ENCODE assay signal across 1 cellular context in the genomic region with DNA sequence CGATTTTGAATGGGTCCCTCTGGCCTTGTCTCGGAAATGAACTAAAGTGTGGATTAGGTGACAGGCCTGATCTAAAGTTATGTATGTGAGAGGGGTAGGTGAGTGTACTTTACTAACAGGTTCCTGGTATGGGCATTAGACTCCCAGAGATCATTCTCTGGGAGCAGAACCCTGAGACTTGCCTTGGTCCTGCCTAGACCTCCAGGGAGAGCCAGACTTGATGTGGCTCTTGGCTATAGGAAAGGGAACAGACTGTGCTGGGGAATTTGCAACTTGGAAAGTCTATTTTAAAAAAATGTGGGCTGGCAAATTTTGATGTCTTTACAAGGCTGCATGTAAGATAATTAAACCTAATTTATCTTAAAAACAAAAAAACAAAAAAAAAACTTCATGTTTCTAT.
TF ChIP-seq lines count a peak whose summit lies in the region.

No MANE protein-coding gene starts in this region.

TF ChIP-seq in GM23338, 12 proteins besides CTCF, POLR2A, EP300 and RAD21 (continued from another document):
- TF ChIP-seq, protein P1, sequence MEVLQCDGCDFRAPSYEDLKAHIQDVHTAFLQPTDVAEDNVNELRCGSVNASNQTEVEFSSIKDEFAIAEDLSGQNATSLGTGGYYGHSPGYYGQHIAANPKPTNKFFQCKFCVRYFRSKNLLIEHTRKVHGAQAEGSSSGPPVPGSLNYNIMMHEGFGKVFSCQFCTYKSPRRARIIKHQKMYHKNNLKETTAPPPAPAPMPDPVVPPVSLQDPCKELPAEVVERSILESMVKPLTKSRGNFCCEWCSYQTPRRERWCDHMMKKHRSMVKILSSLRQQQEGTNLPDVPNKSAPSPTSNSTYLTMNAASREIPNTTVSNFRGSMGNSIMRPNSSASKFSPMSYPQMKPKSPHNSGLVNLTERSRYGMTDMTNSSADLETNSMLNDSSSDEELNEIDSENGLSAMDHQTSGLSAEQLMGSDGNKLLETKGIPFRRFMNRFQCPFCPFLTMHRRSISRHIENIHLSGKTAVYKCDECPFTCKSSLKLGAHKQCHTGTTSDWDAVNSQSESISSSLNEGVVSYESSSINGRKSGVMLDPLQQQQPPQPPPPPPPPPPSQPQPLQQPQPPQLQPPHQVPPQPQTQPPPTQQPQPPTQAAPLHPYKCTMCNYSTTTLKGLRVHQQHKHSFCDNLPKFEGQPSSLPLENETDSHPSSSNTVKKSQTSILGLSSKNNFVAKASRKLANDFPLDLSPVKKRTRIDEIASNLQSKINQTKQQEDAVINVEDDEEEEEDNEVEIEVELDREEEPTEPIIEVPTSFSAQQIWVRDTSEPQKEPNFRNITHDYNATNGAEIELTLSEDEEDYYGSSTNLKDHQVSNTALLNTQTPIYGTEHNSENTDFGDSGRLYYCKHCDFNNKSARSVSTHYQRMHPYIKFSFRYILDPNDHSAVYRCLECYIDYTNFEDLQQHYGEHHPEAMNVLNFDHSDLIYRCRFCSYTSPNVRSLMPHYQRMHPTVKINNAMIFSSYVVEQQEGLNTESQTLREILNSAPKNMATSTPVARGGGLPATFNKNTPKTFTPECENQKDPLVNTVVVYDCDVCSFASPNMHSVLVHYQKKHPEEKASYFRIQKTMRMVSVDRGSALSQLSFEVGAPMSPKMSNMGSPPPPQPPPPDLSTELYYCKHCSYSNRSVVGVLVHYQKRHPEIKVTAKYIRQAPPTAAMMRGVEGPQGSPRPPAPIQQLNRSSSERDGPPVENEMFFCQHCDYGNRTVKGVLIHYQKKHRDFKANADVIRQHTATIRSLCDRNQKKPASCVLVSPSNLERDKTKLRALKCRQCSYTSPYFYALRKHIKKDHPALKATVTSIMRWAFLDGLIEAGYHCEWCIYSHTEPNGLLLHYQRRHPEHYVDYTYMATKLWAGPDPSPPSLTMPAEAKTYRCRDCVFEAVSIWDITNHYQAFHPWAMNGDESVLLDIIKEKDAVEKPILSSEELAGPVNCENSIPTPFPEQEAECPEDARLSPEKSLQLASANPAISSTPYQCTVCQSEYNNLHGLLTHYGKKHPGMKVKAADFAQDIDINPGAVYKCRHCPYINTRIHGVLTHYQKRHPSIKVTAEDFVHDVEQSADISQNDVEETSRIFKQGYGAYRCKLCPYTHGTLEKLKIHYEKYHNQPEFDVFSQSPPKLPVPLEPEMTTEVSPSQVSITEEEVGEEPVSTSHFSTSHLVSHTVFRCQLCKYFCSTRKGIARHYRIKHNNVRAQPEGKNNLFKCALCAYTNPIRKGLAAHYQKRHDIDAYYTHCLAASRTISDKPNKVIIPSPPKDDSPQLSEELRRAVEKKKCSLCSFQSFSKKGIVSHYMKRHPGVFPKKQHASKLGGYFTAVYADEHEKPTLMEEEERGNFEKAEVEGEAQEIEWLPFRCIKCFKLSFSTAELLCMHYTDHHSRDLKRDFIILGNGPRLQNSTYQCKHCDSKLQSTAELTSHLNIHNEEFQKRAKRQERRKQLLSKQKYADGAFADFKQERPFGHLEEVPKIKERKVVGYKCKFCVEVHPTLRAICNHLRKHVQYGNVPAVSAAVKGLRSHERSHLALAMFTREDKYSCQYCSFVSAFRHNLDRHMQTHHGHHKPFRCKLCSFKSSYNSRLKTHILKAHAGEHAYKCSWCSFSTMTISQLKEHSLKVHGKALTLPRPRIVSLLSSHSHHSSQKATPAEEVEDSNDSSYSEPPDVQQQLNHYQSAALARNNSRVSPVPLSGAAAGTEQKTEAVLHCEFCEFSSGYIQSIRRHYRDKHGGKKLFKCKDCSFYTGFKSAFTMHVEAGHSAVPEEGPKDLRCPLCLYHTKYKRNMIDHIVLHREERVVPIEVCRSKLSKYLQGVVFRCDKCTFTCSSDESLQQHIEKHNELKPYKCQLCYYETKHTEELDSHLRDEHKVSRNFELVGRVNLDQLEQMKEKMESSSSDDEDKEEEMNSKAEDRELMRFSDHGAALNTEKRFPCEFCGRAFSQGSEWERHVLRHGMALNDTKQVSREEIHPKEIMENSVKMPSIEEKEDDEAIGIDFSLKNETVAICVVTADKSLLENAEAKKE (CRISPR knock-in tag; IDR thresholded peaks at IDR 0.05) = no peak
- TF ChIP-seq ZNF331 (CRISPR knock-in tag; IDR thresholded peaks at IDR 0.05; ENCODE audit: low read depth) = no peak
- TF ChIP-seq EZH2phosphoT487 (IDR thresholded peaks at IDR 0.05; ENCODE audit: unreplicated experiment) = no peak
- TF ChIP-seq, protein P2, sequence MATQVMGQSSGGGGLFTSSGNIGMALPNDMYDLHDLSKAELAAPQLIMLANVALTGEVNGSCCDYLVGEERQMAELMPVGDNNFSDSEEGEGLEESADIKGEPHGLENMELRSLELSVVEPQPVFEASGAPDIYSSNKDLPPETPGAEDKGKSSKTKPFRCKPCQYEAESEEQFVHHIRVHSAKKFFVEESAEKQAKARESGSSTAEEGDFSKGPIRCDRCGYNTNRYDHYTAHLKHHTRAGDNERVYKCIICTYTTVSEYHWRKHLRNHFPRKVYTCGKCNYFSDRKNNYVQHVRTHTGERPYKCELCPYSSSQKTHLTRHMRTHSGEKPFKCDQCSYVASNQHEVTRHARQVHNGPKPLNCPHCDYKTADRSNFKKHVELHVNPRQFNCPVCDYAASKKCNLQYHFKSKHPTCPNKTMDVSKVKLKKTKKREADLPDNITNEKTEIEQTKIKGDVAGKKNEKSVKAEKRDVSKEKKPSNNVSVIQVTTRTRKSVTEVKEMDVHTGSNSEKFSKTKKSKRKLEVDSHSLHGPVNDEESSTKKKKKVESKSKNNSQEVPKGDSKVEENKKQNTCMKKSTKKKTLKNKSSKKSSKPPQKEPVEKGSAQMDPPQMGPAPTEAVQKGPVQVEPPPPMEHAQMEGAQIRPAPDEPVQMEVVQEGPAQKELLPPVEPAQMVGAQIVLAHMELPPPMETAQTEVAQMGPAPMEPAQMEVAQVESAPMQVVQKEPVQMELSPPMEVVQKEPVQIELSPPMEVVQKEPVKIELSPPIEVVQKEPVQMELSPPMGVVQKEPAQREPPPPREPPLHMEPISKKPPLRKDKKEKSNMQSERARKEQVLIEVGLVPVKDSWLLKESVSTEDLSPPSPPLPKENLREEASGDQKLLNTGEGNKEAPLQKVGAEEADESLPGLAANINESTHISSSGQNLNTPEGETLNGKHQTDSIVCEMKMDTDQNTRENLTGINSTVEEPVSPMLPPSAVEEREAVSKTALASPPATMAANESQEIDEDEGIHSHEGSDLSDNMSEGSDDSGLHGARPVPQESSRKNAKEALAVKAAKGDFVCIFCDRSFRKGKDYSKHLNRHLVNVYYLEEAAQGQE (IDR thresholded peaks at IDR 0.05; ENCODE audit: unreplicated experiment) = no peak
- no peak for TF ChIP-seq POLR2AphosphoS5 (IDR thresholded peaks at IDR 0.05; ENCODE audit: low read depth)
TF ChIP-seq in GM23338: peak in this region for 0.
